1 cellular context compared by ENCODE assay signal in genomic region chr22:20507253-20508066, GRCh38.
TF ChIP-seq lines count a peak whose summit lies in the region.

TSS of gene MED15 (plus strand) at chr22:20507610. CDS start at chr22:20507679, 69 bp downstream.

TF ChIP-seq in HepG2, 621 proteins besides CTCF, POLR2A, EP300 and RAD21 (continued from another document and continues in another):
- TF ChIP-seq ZNF574 (CRISPR knock-in tag; IDR thresholded peaks at IDR 0.05), result peak; percentile 97
- 0 out of 2 replicates have a peak, but pooled peaks have one; percentile 28 for TF ChIP-seq HOXA9 (CRISPR knock-in tag; IDR thresholded peaks at IDR 0.05; ENCODE audit: borderline replicate concordance)
- TF ChIP-seq ZNF766 (CRISPR knock-in tag; IDR thresholded peaks at IDR 0.05; ENCODE audit: borderline replicate concordance), result peak; percentile 52; the same call in 1 of the 2 replicates
- TF ChIP-seq ZNF770 (CRISPR knock-in tag; IDR thresholded peaks at IDR 0.05), result peak; percentile 45
- TF ChIP-seq GABPA (IDR thresholded peaks at IDR 0.05; ENCODE audit: low read depth, low read length), result peak; percentile 97
- TF ChIP-seq GABPA (CRISPR knock-in tag; IDR thresholded peaks at IDR 0.05; ENCODE audit: low read depth), result peak; percentile 100
- peak; percentile 65 for TF ChIP-seq KLF6 (CRISPR knock-in tag; IDR thresholded peaks at IDR 0.05)
- 0 out of 2 replicates have a peak, but pooled peaks have one; percentile 25 for TF ChIP-seq FOXP4 (CRISPR knock-in tag; IDR thresholded peaks at IDR 0.05)
- TF ChIP-seq GMEB2 (CRISPR knock-in tag; IDR thresholded peaks at IDR 0.05; ENCODE audit: low read depth), result no peak
- no peak for TF ChIP-seq ZNF276 (CRISPR knock-in tag; IDR thresholded peaks at IDR 0.05; ENCODE audit: low read depth)
- TF ChIP-seq NFIB (CRISPR knock-in tag; IDR thresholded peaks at IDR 0.05; ENCODE audit: borderline replicate concordance), result no peak
- no peak for TF ChIP-seq ARNT (IDR thresholded peaks at IDR 0.05)
- peak; percentile 77 for TF ChIP-seq ZNF510 (CRISPR knock-in tag; IDR thresholded peaks at IDR 0.05; ENCODE audit: low read depth)
- TF ChIP-seq ZSCAN25 (CRISPR knock-in tag; IDR thresholded peaks at IDR 0.05), result no peak
- peak; percentile 70; the same call in 1 of the 2 replicates for TF ChIP-seq KDM5A (IDR thresholded peaks at IDR 0.05; ENCODE audit: borderline replicate concordance, low read length)
- no peak for TF ChIP-seq SP1 (IDR thresholded peaks at IDR 0.05)
- TF ChIP-seq SP1 (CRISPR knock-in tag; IDR thresholded peaks at IDR 0.05), result peak; percentile 42; the same call in 1 of the 2 replicates
- TF ChIP-seq FOSL1 (CRISPR knock-in tag; IDR thresholded peaks at IDR 0.05; ENCODE audit: borderline replicate concordance), result no peak
- TF ChIP-seq ZNF530 (CRISPR knock-in tag; IDR thresholded peaks at IDR 0.05; ENCODE audit: low read depth), result no peak
- TF ChIP-seq HMGXB4 (CRISPR knock-in tag; IDR thresholded peaks at IDR 0.05; ENCODE audit: borderline replicate concordance in 1 of 2, low read depth in 1 of 2), result peak; percentile 92 to 93
- peak; percentile 37 for TF ChIP-seq SKI (IDR thresholded peaks at IDR 0.05; ENCODE audit: partially characterized antibody)
- TF ChIP-seq MIER2 (CRISPR knock-in tag; IDR thresholded peaks at IDR 0.05), result no peak
- peak; percentile 79 for TF ChIP-seq ZBTB20 (CRISPR knock-in tag; IDR thresholded peaks at IDR 0.05; ENCODE audit: borderline replicate concordance, low read depth)
- no peak for TF ChIP-seq ZNF460 (CRISPR knock-in tag; IDR thresholded peaks at IDR 0.05; ENCODE audit: borderline replicate concordance)
- TF ChIP-seq NFAT5 (CRISPR knock-in tag; IDR thresholded peaks at IDR 0.05), result no peak; the same call in 1 of the 2 replicates
- peak; percentile 78 for TF ChIP-seq TFE3 (CRISPR knock-in tag; IDR thresholded peaks at IDR 0.05)
- TF ChIP-seq NR2F6 (IDR thresholded peaks at IDR 0.05), result no peak
- TF ChIP-seq NR2F6 (CRISPR knock-in tag; IDR thresholded peaks at IDR 0.05), result peak; percentile 51
- TF ChIP-seq MED1 (CRISPR knock-in tag; IDR thresholded peaks at IDR 0.05), result peak; percentile 70; the same call in 1 of the 2 replicates
- TF ChIP-seq DBP (CRISPR knock-in tag; IDR thresholded peaks at IDR 0.05; ENCODE audit: not compliant biosample characterization), result no peak
- peak; percentile 98 for TF ChIP-seq ELF3 (CRISPR knock-in tag; IDR thresholded peaks at IDR 0.05)
- no peak for TF ChIP-seq ZNF256 (CRISPR knock-in tag; conservative IDR thresholded peaks at IDR 0.05)
- TF ChIP-seq CCAR2 (optimal IDR thresholded peaks at IDR 0.05; ENCODE audit: low read depth, low read length), result no peak
- TF ChIP-seq, protein P1, sequence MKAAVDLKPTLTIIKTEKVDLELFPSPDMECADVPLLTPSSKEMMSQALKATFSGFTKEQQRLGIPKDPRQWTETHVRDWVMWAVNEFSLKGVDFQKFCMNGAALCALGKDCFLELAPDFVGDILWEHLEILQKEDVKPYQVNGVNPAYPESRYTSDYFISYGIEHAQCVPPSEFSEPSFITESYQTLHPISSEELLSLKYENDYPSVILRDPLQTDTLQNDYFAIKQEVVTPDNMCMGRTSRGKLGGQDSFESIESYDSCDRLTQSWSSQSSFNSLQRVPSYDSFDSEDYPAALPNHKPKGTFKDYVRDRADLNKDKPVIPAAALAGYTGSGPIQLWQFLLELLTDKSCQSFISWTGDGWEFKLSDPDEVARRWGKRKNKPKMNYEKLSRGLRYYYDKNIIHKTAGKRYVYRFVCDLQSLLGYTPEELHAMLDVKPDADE (CRISPR knock-in tag; IDR thresholded peaks at IDR 0.05), result no peak
- no peak for TF ChIP-seq MTF2 (CRISPR knock-in tag; IDR thresholded peaks at IDR 0.05; ENCODE audit: borderline replicate concordance)
- TF ChIP-seq ZSCAN22 (CRISPR knock-in tag; IDR thresholded peaks at IDR 0.05), result peak; percentile 35; the same call in 1 of the 2 replicates
- TF ChIP-seq RXRA (CRISPR knock-in tag; IDR thresholded peaks at IDR 0.05), result peak; percentile 70; the same call in 1 of the 2 replicates
- peak in 1 of 2 experiments; percentile 91; a peak in 2 of 4 replicates for TF ChIP-seq KLF16 (CRISPR knock-in tag; IDR thresholded peaks at IDR 0.05)
